Comparison of ENCODE assay signal across 11 cellular contexts in the genomic region with DNA sequence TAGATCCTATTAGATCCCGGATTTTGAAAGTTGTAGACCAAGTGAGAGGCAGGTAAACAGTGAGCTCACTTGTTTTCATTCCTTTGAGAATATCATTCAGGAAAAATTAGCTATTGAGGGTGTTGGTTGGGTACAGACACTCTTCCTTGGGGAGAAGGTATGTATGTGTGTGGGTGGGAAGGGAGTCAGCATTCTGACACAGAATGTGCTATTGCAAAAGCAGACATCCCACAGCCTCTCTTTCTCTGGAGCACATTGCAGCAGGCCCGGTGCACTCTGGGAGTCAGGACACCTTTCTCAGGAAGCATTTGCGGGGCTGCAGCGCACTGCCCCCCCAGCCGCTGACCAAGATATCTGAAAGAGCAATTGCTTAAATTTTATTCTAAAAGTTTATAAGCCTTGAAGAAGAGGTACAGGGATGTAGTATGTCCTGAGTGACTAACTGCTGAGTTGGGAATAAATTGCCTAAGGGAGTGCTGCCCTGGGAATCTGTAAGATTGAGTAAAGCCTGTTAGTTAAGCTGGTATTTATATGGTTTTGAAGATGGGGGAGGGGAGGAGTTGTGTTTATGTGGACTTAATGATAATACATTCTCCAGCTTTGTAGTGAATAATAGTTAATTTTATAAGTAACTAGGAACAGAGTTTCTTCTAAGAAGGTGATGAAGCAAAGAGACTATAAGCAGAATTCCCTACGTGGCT. TPM values are rescaled to one million over a fixed set of nuclear protein-coding genes. Genes with fewer than 3 reads are reported as not detected.
DNase-seq lines count a peak whose midpoint lies in the region; ATAC-seq and TF ChIP-seq lines count a peak whose summit lies in the region.
"Had no signal": no experiment of that assay in that cellular context is flagged by ENCODE, and none has a peak within 500 bp of the region (broad histone marks: within the 10 kb centered on the region; RNA-seq: fewer than 3 reads in every experiment).

No MANE protein-coding gene starts in this region.

- no peak for TF ChIP-seq POLR2A in vagina (IDR thresholded peaks at IDR 0.05)

- BruUV-seq in MCF 10A (replicated peaks; lab: Mats Ljungman, UMichigan) = no TSS peak

- no peaks in the 10 kb centered on the region for H3K9me3 Mint-ChIP-seq in IgD-negative memory B cell
- H3K9me3 Mint-ChIP-seq in MCF 10A (ENCODE audit: unreplicated experiment) = no peaks in the 10 kb centered on the region
- H3K9me3 Mint-ChIP-seq in naive B cell = no peaks in the 10 kb centered on the region

- H3K36me3 Mint-ChIP-seq in IgD-negative memory B cell (peaks cover 4% of the 10 kb centered on the region), MCF 10A (ENCODE audit: insufficient read depth, unreplicated experiment) (peaks cover 27% of the 10 kb centered on the region), naive B cell (peaks cover 14 to 25% of the 10 kb centered on the region in 2 donors)

- no peaks in the 10 kb centered on the region for H3K36me3 ChIP-seq in vagina

- H3K27me3 Mint-ChIP-seq in IgD-negative memory B cell (no peaks in the 10 kb centered on the region), MCF 10A (ENCODE audit: insufficient read depth, unreplicated experiment) (no peaks in the 10 kb centered on the region), naive B cell (no peaks in the 10 kb centered on the region)

- H3K4me1 Mint-ChIP-seq in IgD-negative memory B cell (peaks cover 79 to 88% (median 80%) of the 10 kb centered on the region in 3 donors), MCF 10A (ENCODE audit: insufficient read depth, unreplicated experiment) (peaks cover 81% of the 10 kb centered on the region), naive B cell (peaks cover 86 to 87% (median 86%) of the 10 kb centered on the region in 3 donors)

- no peak overlapping the region for H3K4me3 ChIP-seq in vagina

- H3K27ac ChIP-seq in vagina = no peak overlapping the region

- ATAC-seq in naive B cell (ENCODE audit: low read depth in 2 of 2) = no peak
- no peak for ATAC-seq in GM19328 (IDR thresholded peaks at IDR 0.05; ENCODE audit: unreplicated experiment)
- ATAC-seq: left colon had no signal

- POLR2A ChIA-PET in MCF 10A (lab: Yijun Ruan, JAX) = interaction anchor here (0.5 to 21.8 kb wide), 21 partner anchors 10 to 1359 kb away, joined by 3 to 492 read pairs (median 14); partner anchors contain the start of gene DMXL1

- intact Hi-C loops in MCF 10A (cut with micrococcal nuclease) = loop anchor here (1.0 kb wide), 1 partner anchor 37 kb away; no protein-coding TSS in a partner anchor
- intact Hi-C loops in vagina (cut with DNase I) = no loop called here

- H3K4me3 Mint-ChIP-seq in IgD-negative memory B cell = peak overlapping the region; percentile 2 to 99 (median 88)
- H3K4me3 Mint-ChIP-seq in MCF 10A (ENCODE audit: unreplicated experiment) = peak overlapping the region; percentile 44
- peak overlapping the region; percentile 6 to 100 (median 82) for H3K4me3 Mint-ChIP-seq in naive B cell

- peaks cover 69% of the 10 kb centered on the region for H3K4me1 ChIP-seq in vagina

- H3K9me3 ChIP-seq in vagina = no peaks in the 10 kb centered on the region

- CTCF ChIA-PET in MCF 10A (lab: Yijun Ruan, JAX) = interaction anchor here (0.6 to 11.7 kb wide), 21 partner anchors 9 to 1295 kb away, joined by 3 to 161 read pairs (median 4); partner anchors contain the start of gene DTWD2

- H3K27me3 ChIP-seq in vagina = no peaks in the 10 kb centered on the region

- TF ChIP-seq CTCF in MCF 10A (IDR thresholded peaks at IDR 0.05; ENCODE audit: unreplicated experiment) (no peak), vagina (IDR thresholded peaks at IDR 0.05) (no peak)

- H3K27ac Mint-ChIP-seq in IgD-negative memory B cell (peak overlapping the region; percentile 40 to 94 (median 65)), MCF 10A (ENCODE audit: low read depth, unreplicated experiment) (peak overlapping the region; percentile 80), naive B cell (peak overlapping the region; percentile 34 to 94 (median 85))

- DNase-seq in CD1c-positive myeloid dendritic cell (ENCODE audit: extremely low spot score) = peak; percentile 56
- peak; percentile 95 for DNase-seq in MCF 10A (ENCODE audit: unreplicated experiment)
- no peak for DNase-seq in naive B cell
- no peak for DNase-seq in 8988T
- DNase-seq in vagina (ENCODE audit: extremely low spot score in 2 of 2) = no peak
- no peak for DNase-seq in DMS79 treated with DMSO at 0.1 percent for 48 hours (lab: John Stamatoyannopoulos, UW)
- DNase-seq: activated CD4-positive, alpha-beta T cell treated with anti-CD3 and anti-CD28 coated beads for 1 hour; left colon; NCI-H69 had no signal

RNA-seq across cellular contexts. Expression of gene TNFAIP8, which starts 5.2 kb away (rescaled TPM):
- polyA plus RNA-seq in IgD-negative memory B cell (285 TPM), naive B cell (ENCODE audit: low read depth in 6 of 6) (100 to 1,000 TPM; 224 to 432 (median 315) TPM)
- total RNA-seq in MCF 10A (2022) (13.0 and 16.2 TPM in 2 replicates), vagina (34.4 TPM)

Comparison
In these comparisons a context has a peak if more than half of its experiments do, and no peak if none do; other contexts are left out.
1. DNase-seq: peak in CD1c-positive myeloid dendritic cell (single experiment) and MCF 10A (single experiment); none in naive B cell (single experiment), 8988T (single experiment), vagina (0 of 2) and DMS79 treated with DMSO at 0.1 percent for 48 hours (single experiment).
2. Peak in every context shown above with its lines, with median percentiles within 50 percentile points of each other: H3K27ac Mint-ChIP-seq and H3K4me3 Mint-ChIP-seq.